ENCODE assay signal across 8 cellular contexts in genomic region chr21:25733859-25734653, GRCh38. TPM values are rescaled to one million over a fixed set of nuclear protein-coding genes. Genes with fewer than 3 reads are reported as not detected.
DNase-seq lines count a peak whose midpoint lies in the region; ATAC-seq and TF ChIP-seq lines count a peak whose summit lies in the region.

No MANE protein-coding gene starts in this region.

- peak overlapping the region; percentile 97 for H3K9ac ChIP-seq in endocrine pancreas (ENCODE audit: control insufficient read depth, insufficient read depth, low read length)

- peak overlapping the region; percentile 100 for H3K27ac Mint-ChIP-seq in WTC11

- H3K27ac ChIP-seq in temporal lobe (ENCODE audit: low read depth, low read length), result peak overlapping the region; percentile 97

- H3K36me3 ChIP-seq in endocrine pancreas (ENCODE audit: control insufficient read depth, insufficient read depth, low read length), result no peaks in the 10 kb centered on the region

- CTCF ChIA-PET in WTC11 (lab: Charles Lee), result interaction anchor here (1.5 kb wide), 2 partner anchors 68 to 128 kb away, joined by 3 read pairs; no protein-coding TSS in a partner anchor

- TF ChIP-seq CTCF in WTC11 (IDR thresholded peaks at IDR 0.05), result no peak

- H3K4me1 Mint-ChIP-seq in WTC11, result peaks cover 19% of the 10 kb centered on the region

- H3K4me3 ChIP-seq in endocrine pancreas (ENCODE audit: control insufficient read depth, insufficient read depth, low read length) (peak overlapping the region; percentile 86), mononuclear cell (ENCODE audit: low read length) (peak overlapping the region; percentile 90)

- H3K9me3 ChIP-seq in endocrine pancreas (ENCODE audit: control insufficient read depth, low read length), result no peaks in the 10 kb centered on the region
- no peaks in the 10 kb centered on the region for H3K9me3 ChIP-seq in mononuclear cell (ENCODE audit: low read depth, low read length)

- H3K4me3 Mint-ChIP-seq in WTC11, result peak overlapping the region; percentile 100

- H3K4me1 ChIP-seq in endocrine pancreas (ENCODE audit: control insufficient read depth, insufficient read depth, low read length), result peaks cover 14% of the 10 kb centered on the region
- H3K4me1 ChIP-seq in mononuclear cell (ENCODE audit: insufficient read depth, low read length), result peaks cover 39% of the 10 kb centered on the region

- POLR2A ChIA-PET in WTC11 (lab: Charles Lee), result interaction anchor here (0.7 kb wide), 1 partner anchor 126 kb away, joined by 3 read pairs; no protein-coding TSS in a partner anchor

- DNase-seq in Daoy (ENCODE audit: low read depth) (peak; percentile 16), HuH-7.5 (ENCODE audit: low spot score) (peak; percentile 13), WTC11 (ENCODE audit: low spot score) (peak; percentile 16), occipital lobe (lab: John Stamatoyannopoulos, UW) (no peak)

- no peaks in the 10 kb centered on the region for H3K27me3 Mint-ChIP-seq in WTC11 (ENCODE audit: low read depth)

- H3K27me3 ChIP-seq in endocrine pancreas (ENCODE audit: control insufficient read depth, insufficient read depth, low read length) (no peaks in the 10 kb centered on the region), mononuclear cell (ENCODE audit: insufficient read depth, low read length) (no peaks in the 10 kb centered on the region)

- ATAC-seq in GM21367 (IDR thresholded peaks at IDR 0.05; ENCODE audit: unreplicated experiment), result peak; percentile 9
- ATAC-seq in WTC11, result no peak

- H3K36me3 Mint-ChIP-seq in WTC11, result peaks cover 11% of the 10 kb centered on the region

- H3K9me3 Mint-ChIP-seq in WTC11, result no peaks in the 10 kb centered on the region

TF ChIP-seq in WTC11, 78 proteins besides CTCF, POLR2A, EP300 and RAD21:
- TF ChIP-seq ERG (CRISPR knock-in tag; IDR thresholded peaks at IDR 0.05) (no peak), ZNF416 (CRISPR knock-in tag; IDR thresholded peaks at IDR 0.05) (no peak), SOX15 (CRISPR knock-in tag; IDR thresholded peaks at IDR 0.05) (no peak), ZNF396 (CRISPR knock-in tag; IDR thresholded peaks at IDR 0.05; ENCODE audit: borderline replicate concordance) (no peak), ATF6 (CRISPR knock-in tag; IDR thresholded peaks at IDR 0.05) (no peak), ELF4 (CRISPR knock-in tag; IDR thresholded peaks at IDR 0.05; ENCODE audit: low read depth) (no peak), KAT7 (CRISPR knock-in tag; IDR thresholded peaks at IDR 0.05; ENCODE audit: borderline replicate concordance) (no peak), OVOL2 (CRISPR knock-in tag; IDR thresholded peaks at IDR 0.05; ENCODE audit: borderline replicate concordance) (no peak), GTF2I (CRISPR knock-in tag; conservative IDR thresholded peaks at IDR 0.05) (no peak), ZBTB21 (CRISPR knock-in tag; IDR thresholded peaks at IDR 0.05; ENCODE audit: borderline replicate concordance) (no peak), FOXK1 (CRISPR knock-in tag; IDR thresholded peaks at IDR 0.05) (no peak), NFYB (CRISPR knock-in tag; conservative IDR thresholded peaks at IDR 0.05; ENCODE audit: low read depth) (no peak), MYBL2 (CRISPR knock-in tag; IDR thresholded peaks at IDR 0.05) (no peak)
- TF ChIP-seq, protein P1, sequence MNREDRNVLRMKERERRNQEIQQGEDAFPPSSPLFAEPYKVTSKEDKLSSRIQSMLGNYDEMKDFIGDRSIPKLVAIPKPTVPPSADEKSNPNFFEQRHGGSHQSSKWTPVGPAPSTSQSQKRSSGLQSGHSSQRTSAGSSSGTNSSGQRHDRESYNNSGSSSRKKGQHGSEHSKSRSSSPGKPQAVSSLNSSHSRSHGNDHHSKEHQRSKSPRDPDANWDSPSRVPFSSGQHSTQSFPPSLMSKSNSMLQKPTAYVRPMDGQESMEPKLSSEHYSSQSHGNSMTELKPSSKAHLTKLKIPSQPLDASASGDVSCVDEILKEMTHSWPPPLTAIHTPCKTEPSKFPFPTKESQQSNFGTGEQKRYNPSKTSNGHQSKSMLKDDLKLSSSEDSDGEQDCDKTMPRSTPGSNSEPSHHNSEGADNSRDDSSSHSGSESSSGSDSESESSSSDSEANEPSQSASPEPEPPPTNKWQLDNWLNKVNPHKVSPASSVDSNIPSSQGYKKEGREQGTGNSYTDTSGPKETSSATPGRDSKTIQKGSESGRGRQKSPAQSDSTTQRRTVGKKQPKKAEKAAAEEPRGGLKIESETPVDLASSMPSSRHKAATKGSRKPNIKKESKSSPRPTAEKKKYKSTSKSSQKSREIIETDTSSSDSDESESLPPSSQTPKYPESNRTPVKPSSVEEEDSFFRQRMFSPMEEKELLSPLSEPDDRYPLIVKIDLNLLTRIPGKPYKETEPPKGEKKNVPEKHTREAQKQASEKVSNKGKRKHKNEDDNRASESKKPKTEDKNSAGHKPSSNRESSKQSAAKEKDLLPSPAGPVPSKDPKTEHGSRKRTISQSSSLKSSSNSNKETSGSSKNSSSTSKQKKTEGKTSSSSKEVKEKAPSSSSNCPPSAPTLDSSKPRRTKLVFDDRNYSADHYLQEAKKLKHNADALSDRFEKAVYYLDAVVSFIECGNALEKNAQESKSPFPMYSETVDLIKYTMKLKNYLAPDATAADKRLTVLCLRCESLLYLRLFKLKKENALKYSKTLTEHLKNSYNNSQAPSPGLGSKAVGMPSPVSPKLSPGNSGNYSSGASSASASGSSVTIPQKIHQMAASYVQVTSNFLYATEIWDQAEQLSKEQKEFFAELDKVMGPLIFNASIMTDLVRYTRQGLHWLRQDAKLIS (CRISPR knock-in tag; IDR thresholded peaks at IDR 0.05; ENCODE audit: borderline replicate concordance), result no peak
- TF ChIP-seq, protein P2, sequence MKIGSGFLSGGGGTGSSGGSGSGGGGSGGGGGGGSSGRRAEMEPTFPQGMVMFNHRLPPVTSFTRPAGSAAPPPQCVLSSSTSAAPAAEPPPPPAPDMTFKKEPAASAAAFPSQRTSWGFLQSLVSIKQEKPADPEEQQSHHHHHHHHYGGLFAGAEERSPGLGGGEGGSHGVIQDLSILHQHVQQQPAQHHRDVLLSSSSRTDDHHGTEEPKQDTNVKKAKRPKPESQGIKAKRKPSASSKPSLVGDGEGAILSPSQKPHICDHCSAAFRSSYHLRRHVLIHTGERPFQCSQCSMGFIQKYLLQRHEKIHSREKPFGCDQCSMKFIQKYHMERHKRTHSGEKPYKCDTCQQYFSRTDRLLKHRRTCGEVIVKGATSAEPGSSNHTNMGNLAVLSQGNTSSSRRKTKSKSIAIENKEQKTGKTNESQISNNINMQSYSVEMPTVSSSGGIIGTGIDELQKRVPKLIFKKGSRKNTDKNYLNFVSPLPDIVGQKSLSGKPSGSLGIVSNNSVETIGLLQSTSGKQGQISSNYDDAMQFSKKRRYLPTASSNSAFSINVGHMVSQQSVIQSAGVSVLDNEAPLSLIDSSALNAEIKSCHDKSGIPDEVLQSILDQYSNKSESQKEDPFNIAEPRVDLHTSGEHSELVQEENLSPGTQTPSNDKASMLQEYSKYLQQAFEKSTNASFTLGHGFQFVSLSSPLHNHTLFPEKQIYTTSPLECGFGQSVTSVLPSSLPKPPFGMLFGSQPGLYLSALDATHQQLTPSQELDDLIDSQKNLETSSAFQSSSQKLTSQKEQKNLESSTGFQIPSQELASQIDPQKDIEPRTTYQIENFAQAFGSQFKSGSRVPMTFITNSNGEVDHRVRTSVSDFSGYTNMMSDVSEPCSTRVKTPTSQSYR (CRISPR knock-in tag; IDR thresholded peaks at IDR 0.05), result no peak

RNA-seq across cellular contexts. Expression of gene ATP5PF, which starts 0.6 kb away (rescaled TPM):
- total RNA-seq in Daoy (2014; rRNA removed; shearing (Covaris generic)), result 115 and 161 TPM in 2 replicates
- 129 to 142 TPM (median 132 TPM) in 3 replicates for total RNA-seq in WTC11 (2021)
- 21.9 TPM for total RNA-seq in mononuclear cell
- total RNA-seq in temporal lobe, result 59.3 TPM
- total RNA-seq in occipital lobe, result 53.3 TPM

RNA-seq across cellular contexts. Expression of gene GABPA, which starts 0.7 kb away (rescaled TPM):
- total RNA-seq in Daoy (2014; rRNA removed; shearing (Covaris generic)), result 20.4 and 21.0 TPM in 2 replicates
- total RNA-seq in WTC11 (2021) (19.9 to 24.8 TPM (median 21.4 TPM) in 3 replicates), mononuclear cell (40.2 TPM), temporal lobe (34.4 TPM), occipital lobe (50.8 TPM)
